24 cellular contexts compared by ENCODE assay signal in genomic region chr2:187890690-187891089, GRCh38.
DNase-seq lines count a peak whose midpoint lies in the region; ATAC-seq and TF ChIP-seq lines count a peak whose summit lies in the region.
"Had no signal": no experiment of that assay in that cellular context is flagged by ENCODE, and none has a peak within 500 bp of the region (broad histone marks: within the 10 kb centered on the region; RNA-seq: fewer than 3 reads in every experiment).

No MANE protein-coding gene starts in this region.

- H3K9me3 ChIP-seq in suprapubic skin (no peaks in the 10 kb centered on the region), transverse colon (no peaks in the 10 kb centered on the region)
- H3K9me3 ChIP-seq: neutrophil, SJSA1 had no signal

- H3K4me3 ChIP-seq in suprapubic skin (no peak overlapping the region), transverse colon (no peak overlapping the region)
- H3K4me3 ChIP-seq: cardiac muscle cell, lung, SJSA1 had no signal

- TF ChIP-seq CTCF in 22Rv1 (IDR thresholded peaks at IDR 0.05) (no peak), foreskin keratinocyte (conservative IDR thresholded peaks at IDR 0.05) (no peak), suprapubic skin (IDR thresholded peaks at IDR 0.05) (no peak), transverse colon (IDR thresholded peaks at IDR 0.05) (no peak)

- H3K4me1 ChIP-seq in foreskin keratinocyte (no peaks in the 10 kb centered on the region), suprapubic skin (no peaks in the 10 kb centered on the region), transverse colon (peaks cover 0 to 6% (median 0%) of the 10 kb centered on the region in 4 donors)

- DNase-seq in DMS53 (lab: John Stamatoyannopoulos, UW) (peak; percentile 85), NCI-H526 treated with DMSO at 0.1 percent for 48 hours (lab: John Stamatoyannopoulos, UW) (peak; percentile 78), foreskin keratinocyte (peak; percentile 23 to 45), suprapubic skin (ENCODE audit: low spot score in 2 of 2) (no peak), NCI-H524 treated with DMSO at 0.1 percent for 48 hours (lab: John Stamatoyannopoulos, UW) (no peak), transverse colon (no peak)
- DNase-seq: activated CD4-positive, alpha-beta T cell treated with anti-CD3 and anti-CD28 coated beads for 4 hours; activated naive CD4-positive, alpha-beta T cell treated with anti-CD3 and anti-CD28 coated beads for 36 hours; activated T-cell treated with anti-CD3 and anti-CD28 coated beads, Interleukin-2, amount 50 U/mL, for 48 hours; amygdala; C1 segment of cervical spinal cord; hippocampal formation; NCI-H1092; retina; stimulated activated CD4-positive, alpha-beta T cell treated with anti-CD3 and anti-CD28 coated beads, Interleukin-2, amount 100 ng/mL, for 48 hours; stimulated activated naive CD4-positive, alpha-beta T cell had no signal

- peak overlapping the region; percentile 32; the same call in 1 of the 2 replicates for H3K27ac ChIP-seq in 22Rv1
- H3K27ac ChIP-seq in foreskin keratinocyte = no peak overlapping the region
- H3K27ac ChIP-seq in suprapubic skin = no peak overlapping the region
- peak overlapping the region in 1 of 4 donors; percentile 33 for H3K27ac ChIP-seq in transverse colon
- H3K27ac ChIP-seq: cardiac muscle cell, epithelial cell of prostate, neutrophil, SJSA1 had no signal

- intact Hi-C loops in transverse colon (cut with DNase I; ENCODE audit: low total_unique reads) = no loop called here

- no peak for TF ChIP-seq EP300 in suprapubic skin (IDR thresholded peaks at IDR 0.05)
- TF ChIP-seq EP300 in transverse colon (IDR thresholded peaks at IDR 0.05; ENCODE audit: low read depth) = no peak

- ATAC-seq in foreskin keratinocyte = peak; percentile 88
- ATAC-seq in HG02610 (IDR thresholded peaks at IDR 0.05; ENCODE audit: unreplicated experiment) = no peak
- ATAC-seq: Panc1 had no signal

- TF ChIP-seq POLR2A in suprapubic skin (IDR thresholded peaks at IDR 0.05) (no peak), transverse colon (IDR thresholded peaks at IDR 0.05) (no peak)

- no peaks in the 10 kb centered on the region for H3K36me3 ChIP-seq in suprapubic skin
- no peaks in the 10 kb centered on the region for H3K36me3 ChIP-seq in transverse colon
- H3K36me3 ChIP-seq: cardiac muscle cell, neutrophil, SJSA1 had no signal

- in situ Hi-C loops in transverse colon (cut with MboI; ENCODE audit: low pct_ligation_motif_present in 1 of 4, low pct_unique_long_range_greater_than_20kb in 1 of 4, low sequenced_read_pairs in 3 of 4) = no loop called here

- H3K27me3 ChIP-seq in foreskin keratinocyte (no peaks in the 10 kb centered on the region), suprapubic skin (no peaks in the 10 kb centered on the region), transverse colon (no peaks in the 10 kb centered on the region)
- H3K27me3 ChIP-seq: cardiac muscle cell, neutrophil, SJSA1 had no signal

- WGBS in suprapubic skin = 25% methylated on average over 2 of the region's 2 CpGs
- 23 to 34% methylated on average over 2 of the region's 2 CpGs for WGBS in transverse colon (ENCODE audit: low coverage in 1 of 2), 2 donors

Comparison
In these comparisons a context has a peak if more than half of its experiments do, and no peak if none do; other contexts are left out.
1. DNase-seq: peak in DMS53 (single experiment), NCI-H526 treated with DMSO at 0.1 percent for 48 hours (single experiment) and foreskin keratinocyte (2 of 2); none in suprapubic skin (0 of 2), NCI-H524 treated with DMSO at 0.1 percent for 48 hours (single experiment) and transverse colon (single experiment).